In genomic region chrX:71532078-71532752, GRCh38 we compare ENCODE assay signal across 8 cellular contexts. TPM values are rescaled to one million over a fixed set of nuclear protein-coding genes. Genes with fewer than 3 reads are reported as not detected.
DNase-seq lines count a peak whose midpoint lies in the region; ATAC-seq and TF ChIP-seq lines count a peak whose summit lies in the region.

No MANE protein-coding gene starts in this region.

- no peak for TF ChIP-seq EP300 in esophagus muscularis mucosa (IDR thresholded peaks at IDR 0.05)

- TF ChIP-seq POLR2A in esophagus muscularis mucosa (IDR thresholded peaks at IDR 0.05; ENCODE audit: low read depth): no peak

- peak overlapping the region; percentile 66 to 75 (median 70) for H3K4me3 ChIP-seq in esophagus muscularis mucosa

- peak; percentile 51 for DNase-seq in GF-D8 (lab: John Stamatoyannopoulos, UW)
- peak; percentile 30 for DNase-seq in NCI-H82 treated with DMSO at 0.1 percent for 48 hours (lab: John Stamatoyannopoulos, UW; ENCODE audit: unreplicated experiment)
- peak; percentile 57 for DNase-seq in activated T-cell treated with anti-CD3 and anti-CD28 coated beads, Interleukin-2, amount 50 U/mL, for 1 hour
- no peak for DNase-seq in esophagus muscularis mucosa (ENCODE audit: extremely low spot score)
- no peak for DNase-seq in neural crest cell (ENCODE audit: low read depth, low spot score)
- DNase-seq in UCSD-AML1 (lab: John Stamatoyannopoulos, UW; ENCODE audit: unreplicated experiment): no peak
- no peak for DNase-seq in NCI-H446 treated with DMSO at 0.1 percent for 48 hours (lab: John Stamatoyannopoulos, UW)

- H3K4me3 Mint-ChIP-seq in neural crest cell: peak overlapping the region; percentile 94

- H3K27ac ChIP-seq in esophagus muscularis mucosa (replicated peaks in 1 of 4): peak overlapping the region; percentile 85 to 90 (median 86)

- H3K9me3 Mint-ChIP-seq in neural crest cell: no peaks in the 10 kb centered on the region

- 32% methylated on average over 25 of the region's 25 CpGs for WGBS in esophagus muscularis mucosa

- peaks cover 26% of the 10 kb centered on the region for H3K4me1 Mint-ChIP-seq in neural crest cell

- H3K27me3 Mint-ChIP-seq in neural crest cell (ENCODE audit: low read depth): no peaks in the 10 kb centered on the region

- intact Hi-C loops in esophagus muscularis mucosa (cut with DNase I): no loop called here

- peak; percentile 27 for ATAC-seq in HG02642 (IDR thresholded peaks at IDR 0.05; ENCODE audit: poor library complexity, unreplicated experiment)

- H3K27ac Mint-ChIP-seq in neural crest cell (ENCODE audit: unreplicated experiment): peak overlapping the region; percentile 64

- TF ChIP-seq CTCF in esophagus muscularis mucosa (IDR thresholded peaks at IDR 0.05) (no peak), neural crest cell (conservative IDR thresholded peaks at IDR 0.05) (no peak)

- H3K36me3 Mint-ChIP-seq in neural crest cell (ENCODE audit: low read depth): peaks cover 18% of the 10 kb centered on the region

- H3K36me3 ChIP-seq in esophagus muscularis mucosa: no peaks in the 10 kb centered on the region

- peaks cover 0 to 20% (median 13%) of the 10 kb centered on the region in 4 donors for H3K4me1 ChIP-seq in esophagus muscularis mucosa

- H3K9me3 ChIP-seq in esophagus muscularis mucosa: peaks cover 0 to 3% (median 0%) of the 10 kb centered on the region in 4 donors

- no peaks in the 10 kb centered on the region for H3K27me3 ChIP-seq in esophagus muscularis mucosa

RNA-seq across cellular contexts. Expression of gene OGT, which starts 0.7 kb away (rescaled TPM):
- total RNA-seq in esophagus muscularis mucosa: 10 to 100 TPM; 54.2 to 90.1 (median 68.1) TPM
- 121 and 130 TPM in 2 replicates for total RNA-seq in neural crest cell

RNA-seq across cellular contexts. Expression of gene GCNA, which starts 46.0 kb away (rescaled TPM):
- 1 to 10 TPM in 3 of 4 donors, under 1 TPM in 1; 0.65 to 2.9 (median 1.2) TPM for total RNA-seq in esophagus muscularis mucosa
- 2.0 and 2.3 TPM in 2 replicates for total RNA-seq in neural crest cell

Comparison
In these comparisons a context has a peak if more than half of its experiments do, and no peak if none do; other contexts are left out.
1. DNase-seq: peak in GF-D8 (single experiment), NCI-H82 treated with DMSO at 0.1 percent for 48 hours (single experiment) and activated T-cell treated with anti-CD3 and anti-CD28 coated beads, Interleukin-2, amount 50 U/mL, for 1 hour (single experiment); none in esophagus muscularis mucosa (single experiment), neural crest cell (single experiment), UCSD-AML1 (single experiment) and NCI-H446 treated with DMSO at 0.1 percent for 48 hours (single experiment).